In the genomic region with DNA sequence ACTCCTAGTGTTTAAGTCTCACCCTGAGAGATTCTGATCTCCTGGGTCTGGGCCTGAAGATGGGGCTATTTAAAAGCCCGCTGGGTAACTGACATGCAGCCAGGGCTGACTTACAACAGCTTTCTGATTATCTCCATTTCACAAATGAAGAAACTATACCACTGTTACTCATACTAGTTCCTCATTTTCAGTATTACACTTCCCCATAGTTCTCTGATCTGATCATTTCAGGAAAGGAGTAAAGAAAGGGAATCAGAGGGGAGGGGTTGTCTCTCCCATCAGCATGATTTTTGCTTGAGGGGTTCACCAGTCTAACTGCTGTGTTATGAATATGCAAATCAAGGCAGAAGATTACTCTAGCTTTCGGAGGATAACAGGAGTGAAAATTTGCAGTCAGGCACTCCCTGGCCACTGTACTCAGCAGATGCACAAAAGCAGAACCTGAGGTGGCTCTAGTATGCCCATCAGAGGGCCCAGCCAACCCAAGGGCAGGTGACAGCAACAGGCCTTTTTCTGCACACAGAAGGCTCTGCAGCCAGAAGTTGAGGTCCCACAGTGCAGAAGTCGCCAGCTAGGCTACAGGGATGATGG, we compare ENCODE assay signal across 10 cellular contexts. TPM values are rescaled to one million over a fixed set of nuclear protein-coding genes. Genes with fewer than 3 reads are reported as not detected.
DNase-seq lines count a peak whose midpoint lies in the region; ATAC-seq and TF ChIP-seq lines count a peak whose summit lies in the region.
"Had no signal": no experiment of that assay in that cellular context is flagged by ENCODE, and none has a peak within 500 bp of the region (broad histone marks: within the 10 kb centered on the region; RNA-seq: fewer than 3 reads in every experiment).

No MANE protein-coding gene starts in this region.

- no peak overlapping the region for H2AFZ ChIP-seq in hepatocyte
- H2AFZ ChIP-seq: parathyroid adenoma had no signal

- no peaks in the 10 kb centered on the region for H4K20me1 ChIP-seq in hepatocyte (ENCODE audit: insufficient read depth, poor library complexity, severe bottlenecking)

- ATAC-seq in GM18873 (IDR thresholded peaks at IDR 0.05; ENCODE audit: low FRiP score, unreplicated experiment) = peak; percentile 64
- ATAC-seq in HG02678 (IDR thresholded peaks at IDR 0.05; ENCODE audit: unreplicated experiment) = peak; percentile 80

- DNase-seq in NOMO-1 treated with DMSO at 0.1 percent for 48 hours (lab: John Stamatoyannopoulos, UW; ENCODE audit: unreplicated experiment) (peak; percentile 96), hepatocyte (ENCODE audit: low spot score) (no peak), HK-2 (ENCODE audit: unreplicated experiment) (no peak), MG63 (no peak)
- DNase-seq in activated naive CD4-positive, alpha-beta T cell treated with anti-CD3 and anti-CD28 coated beads, Interleukin-2, amount 10 ng/mL, durations not matched to agents 7 days and 5 days = no peak

- H3K27ac Mint-ChIP-seq in activated naive CD4-positive, alpha-beta T cell treated with anti-CD3 and anti-CD28 coated beads, Interleukin-2, amount 10 ng/mL, durations not matched to agents 7 days and 5 days = no peak overlapping the region

- CTCF ChIA-PET in activated naive CD4-positive, alpha-beta T cell treated with anti-CD3 and anti-CD28 coated beads, Interleukin-2, amount 10 ng/mL, durations not matched to agents 7 days and 5 days (lab: Charles Lee) = interaction anchor here (1.4 to 1.8 kb wide), 2 partner anchors 23 to 59 kb away, joined by 5 to 6 read pairs; a partner anchor contains a TSS

- H3K9me2 ChIP-seq in hepatocyte (replicated peaks; ENCODE audit: insufficient read depth) = no peaks in the 10 kb centered on the region

- TF ChIP-seq CTCF in hepatocyte (IDR thresholded peaks at IDR 0.05; ENCODE audit: poor library complexity) = no peak

- H3K9ac ChIP-seq in mucosa of rectum (ENCODE audit: low read depth in 1 of 2, low read length in 2 of 2) = no peak overlapping the region
- H3K9ac ChIP-seq: parathyroid adenoma had no signal

- H3K36me3 Mint-ChIP-seq in activated naive CD4-positive, alpha-beta T cell treated with anti-CD3 and anti-CD28 coated beads, Interleukin-2, amount 10 ng/mL, durations not matched to agents 7 days and 5 days = no peaks in the 10 kb centered on the region

- no peak overlapping the region for H3K4me3 ChIP-seq in mucosa of rectum (ENCODE audit: low read length in 2 of 2)
- H3K4me3 ChIP-seq in hepatocyte = no peak overlapping the region
- H3K4me3 ChIP-seq in MG63 = no peak overlapping the region
- H3K4me3 ChIP-seq: cardiac muscle cell had no signal

- H3K4me1 ChIP-seq in mucosa of rectum (ENCODE audit: control insufficient read depth in 2 of 2, insufficient read depth in 2 of 2, low read length in 2 of 2) = peaks cover 6 to 8% of the 10 kb centered on the region in 2 donors
- peaks cover 7% of the 10 kb centered on the region for H3K4me1 ChIP-seq in hepatocyte (ENCODE audit: insufficient read depth)
- H3K4me1 ChIP-seq: parathyroid adenoma had no signal

- H3K36me3 ChIP-seq in mucosa of rectum (ENCODE audit: control insufficient read depth in 2 of 2, insufficient read depth in 2 of 2, low read length in 2 of 2) = peaks cover under 1 to 6% of the 10 kb centered on the region in 2 donors
- no peaks in the 10 kb centered on the region for H3K36me3 ChIP-seq in hepatocyte (replicated peaks; ENCODE audit: insufficient read depth, low read depth)
- no peaks in the 10 kb centered on the region for H3K36me3 ChIP-seq in MG63
- H3K36me3 ChIP-seq: cardiac muscle cell had no signal

- no peaks in the 10 kb centered on the region for H3K79me2 ChIP-seq in hepatocyte
- H3K79me2 ChIP-seq: parathyroid adenoma had no signal

- peaks cover 9% of the 10 kb centered on the region for H3K27me3 Mint-ChIP-seq in activated naive CD4-positive, alpha-beta T cell treated with anti-CD3 and anti-CD28 coated beads, Interleukin-2, amount 10 ng/mL, durations not matched to agents 7 days and 5 days

- no peaks in the 10 kb centered on the region for H3K27me3 ChIP-seq in mucosa of rectum (ENCODE audit: control insufficient read depth in 2 of 2, insufficient read depth in 2 of 2, low read length in 2 of 2)
- H3K27me3 ChIP-seq in hepatocyte = no peaks in the 10 kb centered on the region
- H3K27me3 ChIP-seq in MG63 = no peaks in the 10 kb centered on the region
- H3K27me3 ChIP-seq: cardiac muscle cell had no signal

- no peaks in the 10 kb centered on the region for H3K9me3 ChIP-seq in mucosa of rectum (ENCODE audit: control insufficient read depth in 2 of 2, low read length in 2 of 2)
- no peaks in the 10 kb centered on the region for H3K9me3 ChIP-seq in hepatocyte (ENCODE audit: low read depth)
- H3K9me3 ChIP-seq in MG63 = no peaks in the 10 kb centered on the region

- H3K4me2 ChIP-seq in hepatocyte = no peak overlapping the region

- H3K9me3 Mint-ChIP-seq in activated naive CD4-positive, alpha-beta T cell treated with anti-CD3 and anti-CD28 coated beads, Interleukin-2, amount 10 ng/mL, durations not matched to agents 7 days and 5 days = no peaks in the 10 kb centered on the region

- no peak overlapping the region for H3K4me3 Mint-ChIP-seq in activated naive CD4-positive, alpha-beta T cell treated with anti-CD3 and anti-CD28 coated beads, Interleukin-2, amount 10 ng/mL, durations not matched to agents 7 days and 5 days

- H3K4me1 Mint-ChIP-seq in activated naive CD4-positive, alpha-beta T cell treated with anti-CD3 and anti-CD28 coated beads, Interleukin-2, amount 10 ng/mL, durations not matched to agents 7 days and 5 days = no peaks in the 10 kb centered on the region

- H3K27ac ChIP-seq in mucosa of rectum (ENCODE audit: low read depth in 2 of 2, low read length in 2 of 2) = peak overlapping the region; percentile 17 to 64
- H3K27ac ChIP-seq in hepatocyte = no peak overlapping the region
- H3K27ac ChIP-seq: cardiac muscle cell, parathyroid adenoma had no signal

- WGBS in hepatocyte (ENCODE audit: low lambda C conversion rate, missing lambda C conversion rate) = 93% methylated on average over 3 of the region's 3 CpGs

RNA-seq across cellular contexts. Expression of a gene that starts 59.4 kb away (rescaled TPM):
- total RNA-seq in hepatocyte = 4.9 and 7.3 TPM in 2 replicates
- polyA plus RNA-seq in hepatocyte = 4.4 and 5.1 TPM in 2 replicates
- 1.3 and 3.5 TPM in 2 replicates for total RNA-seq in MG63 (2014; rRNA removed; shearing (Covaris generic); ENCODE audit: low replicate concordance)
